In genomic region chr19:31772915-31773314, GRCh38 we compare ENCODE assay signal across 22 cellular contexts.
A peak's percentile ranks its signal among the peaks of the same experiment; 100 is the strongest.
DNase-seq lines count a peak whose midpoint lies in the region; TF ChIP-seq lines count a peak whose summit lies in the region.
"Had no signal": no experiment of that assay in that cellular context is flagged by ENCODE, and none has a peak within 500 bp of the region (broad histone marks: within the 10 kb centered on the region; RNA-seq: fewer than 3 reads in every experiment).

No MANE protein-coding gene starts in this region.

- 78 to 90% methylated on average over 5 of the region's 5 CpGs for WGBS in tibial nerve, 2 donors

- H3K36me3 ChIP-seq in tibial nerve: no peaks in the 10 kb centered on the region
- H3K36me3 ChIP-seq: BE2C had no signal

- H3K27ac ChIP-seq in epithelial cell of prostate (no peak overlapping the region), tibial nerve (no peak overlapping the region)
- H3K27ac ChIP-seq: 22Rv1, HL-60 had no signal

- no peak overlapping the region for H3K4me3 ChIP-seq in tibial nerve

- DNase-seq in A172 (ENCODE audit: low spot score) (peak; percentile 3), HT1080 (ENCODE audit: low read depth) (peak; percentile 23), epithelial cell of prostate (ENCODE audit: low read depth, low spot score) (peak; percentile 14), islet precursor cell (peak; percentile 65), tibial nerve (ENCODE audit: low spot score in 2 of 2) (no peak), DMS153 treated with DMSO at 0.1 percent for 48 hours (lab: John Stamatoyannopoulos, UW; ENCODE audit: unreplicated experiment) (no peak), NCI-H524 treated with DMSO at 0.1 percent for 48 hours (lab: John Stamatoyannopoulos, UW) (no peak), H4 (ENCODE audit: low spot score) (no peak)
- DNase-seq: BE2C; C1 segment of cervical spinal cord; CD4-positive, CD25-positive, alpha-beta regulatory T cell; CD8-positive, alpha-beta memory T cell; COR-L47; DMS 273 treated with DMSO at 0.1 percent for 48 hours; GDM1; GOT3; HCEC 1CT; HFFc6; Karpas-422; KBM-7 had no signal

- no peak for TF ChIP-seq EP300 in tibial nerve (IDR thresholded peaks at IDR 0.05)

- H3K4me1 ChIP-seq in tibial nerve: no peaks in the 10 kb centered on the region
- H3K4me1 ChIP-seq: BE2C had no signal

- no peak for TF ChIP-seq CTCF in tibial nerve (IDR thresholded peaks at IDR 0.05)

- no peak for TF ChIP-seq POLR2A in tibial nerve (IDR thresholded peaks at IDR 0.05)

- no peaks in the 10 kb centered on the region for H3K27me3 ChIP-seq in tibial nerve
- H3K27me3 ChIP-seq: BE2C had no signal

- no peaks in the 10 kb centered on the region for H3K9me3 ChIP-seq in tibial nerve
- H3K9me3 ChIP-seq: BE2C had no signal

Comparison
In these comparisons a context has a peak if more than half of its experiments do, and no peak if none do; other contexts are left out.
1. DNase-seq: peak in A172 (single experiment), HT1080 (single experiment), epithelial cell of prostate (single experiment) and islet precursor cell (single experiment); none in tibial nerve (0 of 2), DMS153 treated with DMSO at 0.1 percent for 48 hours (single experiment), NCI-H524 treated with DMSO at 0.1 percent for 48 hours (single experiment) and H4 (single experiment).